Comparison of ENCODE assay signal across 1 cellular context in genomic region chr5:112419596-112420110, GRCh38.
TF ChIP-seq lines count a peak whose summit lies in the region.

No MANE protein-coding gene starts in this region.

TF ChIP-seq in GM23338, 12 proteins besides CTCF, POLR2A, EP300 and RAD21 (continued from another document):
- TF ChIP-seq, protein P1, sequence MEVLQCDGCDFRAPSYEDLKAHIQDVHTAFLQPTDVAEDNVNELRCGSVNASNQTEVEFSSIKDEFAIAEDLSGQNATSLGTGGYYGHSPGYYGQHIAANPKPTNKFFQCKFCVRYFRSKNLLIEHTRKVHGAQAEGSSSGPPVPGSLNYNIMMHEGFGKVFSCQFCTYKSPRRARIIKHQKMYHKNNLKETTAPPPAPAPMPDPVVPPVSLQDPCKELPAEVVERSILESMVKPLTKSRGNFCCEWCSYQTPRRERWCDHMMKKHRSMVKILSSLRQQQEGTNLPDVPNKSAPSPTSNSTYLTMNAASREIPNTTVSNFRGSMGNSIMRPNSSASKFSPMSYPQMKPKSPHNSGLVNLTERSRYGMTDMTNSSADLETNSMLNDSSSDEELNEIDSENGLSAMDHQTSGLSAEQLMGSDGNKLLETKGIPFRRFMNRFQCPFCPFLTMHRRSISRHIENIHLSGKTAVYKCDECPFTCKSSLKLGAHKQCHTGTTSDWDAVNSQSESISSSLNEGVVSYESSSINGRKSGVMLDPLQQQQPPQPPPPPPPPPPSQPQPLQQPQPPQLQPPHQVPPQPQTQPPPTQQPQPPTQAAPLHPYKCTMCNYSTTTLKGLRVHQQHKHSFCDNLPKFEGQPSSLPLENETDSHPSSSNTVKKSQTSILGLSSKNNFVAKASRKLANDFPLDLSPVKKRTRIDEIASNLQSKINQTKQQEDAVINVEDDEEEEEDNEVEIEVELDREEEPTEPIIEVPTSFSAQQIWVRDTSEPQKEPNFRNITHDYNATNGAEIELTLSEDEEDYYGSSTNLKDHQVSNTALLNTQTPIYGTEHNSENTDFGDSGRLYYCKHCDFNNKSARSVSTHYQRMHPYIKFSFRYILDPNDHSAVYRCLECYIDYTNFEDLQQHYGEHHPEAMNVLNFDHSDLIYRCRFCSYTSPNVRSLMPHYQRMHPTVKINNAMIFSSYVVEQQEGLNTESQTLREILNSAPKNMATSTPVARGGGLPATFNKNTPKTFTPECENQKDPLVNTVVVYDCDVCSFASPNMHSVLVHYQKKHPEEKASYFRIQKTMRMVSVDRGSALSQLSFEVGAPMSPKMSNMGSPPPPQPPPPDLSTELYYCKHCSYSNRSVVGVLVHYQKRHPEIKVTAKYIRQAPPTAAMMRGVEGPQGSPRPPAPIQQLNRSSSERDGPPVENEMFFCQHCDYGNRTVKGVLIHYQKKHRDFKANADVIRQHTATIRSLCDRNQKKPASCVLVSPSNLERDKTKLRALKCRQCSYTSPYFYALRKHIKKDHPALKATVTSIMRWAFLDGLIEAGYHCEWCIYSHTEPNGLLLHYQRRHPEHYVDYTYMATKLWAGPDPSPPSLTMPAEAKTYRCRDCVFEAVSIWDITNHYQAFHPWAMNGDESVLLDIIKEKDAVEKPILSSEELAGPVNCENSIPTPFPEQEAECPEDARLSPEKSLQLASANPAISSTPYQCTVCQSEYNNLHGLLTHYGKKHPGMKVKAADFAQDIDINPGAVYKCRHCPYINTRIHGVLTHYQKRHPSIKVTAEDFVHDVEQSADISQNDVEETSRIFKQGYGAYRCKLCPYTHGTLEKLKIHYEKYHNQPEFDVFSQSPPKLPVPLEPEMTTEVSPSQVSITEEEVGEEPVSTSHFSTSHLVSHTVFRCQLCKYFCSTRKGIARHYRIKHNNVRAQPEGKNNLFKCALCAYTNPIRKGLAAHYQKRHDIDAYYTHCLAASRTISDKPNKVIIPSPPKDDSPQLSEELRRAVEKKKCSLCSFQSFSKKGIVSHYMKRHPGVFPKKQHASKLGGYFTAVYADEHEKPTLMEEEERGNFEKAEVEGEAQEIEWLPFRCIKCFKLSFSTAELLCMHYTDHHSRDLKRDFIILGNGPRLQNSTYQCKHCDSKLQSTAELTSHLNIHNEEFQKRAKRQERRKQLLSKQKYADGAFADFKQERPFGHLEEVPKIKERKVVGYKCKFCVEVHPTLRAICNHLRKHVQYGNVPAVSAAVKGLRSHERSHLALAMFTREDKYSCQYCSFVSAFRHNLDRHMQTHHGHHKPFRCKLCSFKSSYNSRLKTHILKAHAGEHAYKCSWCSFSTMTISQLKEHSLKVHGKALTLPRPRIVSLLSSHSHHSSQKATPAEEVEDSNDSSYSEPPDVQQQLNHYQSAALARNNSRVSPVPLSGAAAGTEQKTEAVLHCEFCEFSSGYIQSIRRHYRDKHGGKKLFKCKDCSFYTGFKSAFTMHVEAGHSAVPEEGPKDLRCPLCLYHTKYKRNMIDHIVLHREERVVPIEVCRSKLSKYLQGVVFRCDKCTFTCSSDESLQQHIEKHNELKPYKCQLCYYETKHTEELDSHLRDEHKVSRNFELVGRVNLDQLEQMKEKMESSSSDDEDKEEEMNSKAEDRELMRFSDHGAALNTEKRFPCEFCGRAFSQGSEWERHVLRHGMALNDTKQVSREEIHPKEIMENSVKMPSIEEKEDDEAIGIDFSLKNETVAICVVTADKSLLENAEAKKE (CRISPR knock-in tag; IDR thresholded peaks at IDR 0.05), result no peak
- TF ChIP-seq ZNF114 (CRISPR knock-in tag; IDR thresholded peaks at IDR 0.05) (no peak), NANOG (IDR thresholded peaks at IDR 0.05; ENCODE audit: borderline replicate concordance) (no peak)
